Comparison of ENCODE assay signal across 24 cellular contexts in the genomic region with DNA sequence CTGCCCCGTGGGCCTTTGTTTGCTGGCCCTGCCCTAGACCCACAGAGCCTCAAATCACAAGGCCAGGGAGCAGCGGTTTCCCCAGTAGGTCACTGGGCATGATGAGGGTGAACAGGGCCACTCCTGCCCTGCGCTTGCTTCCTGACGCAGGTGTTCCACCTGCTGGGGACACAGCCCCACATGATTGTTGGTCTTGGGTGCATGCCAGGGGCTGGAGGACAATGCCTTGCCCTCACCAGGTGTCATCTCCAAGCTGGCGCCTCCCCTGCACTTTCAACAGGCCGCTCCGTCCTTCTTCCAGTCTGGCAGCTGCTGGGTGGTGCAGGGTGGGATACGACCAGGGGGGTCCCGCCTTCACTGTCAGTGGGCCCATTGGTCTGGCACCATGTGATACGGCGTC. TPM values are rescaled to one million over a fixed set of nuclear protein-coding genes. Genes with fewer than 3 reads are reported as not detected.
DNase-seq lines count a peak whose midpoint lies in the region; FAIRE-seq and TF ChIP-seq lines count a peak whose summit lies in the region.
"Had no signal": no experiment of that assay in that cellular context is flagged by ENCODE, and none has a peak within 500 bp of the region (broad histone marks: within the 10 kb centered on the region; RNA-seq: fewer than 3 reads in every experiment).

No MANE protein-coding gene starts in this region.

- 70 to 82% (median 73%) methylated on average over 11 of the region's 11 CpGs for WGBS in small intestine, 3 donors

- H3K27me3 ChIP-seq in small intestine (ENCODE audit: control insufficient read depth in 2 of 2, insufficient read depth in 2 of 2, low read length in 2 of 2): no peaks in the 10 kb centered on the region
- H3K27me3 ChIP-seq: esophagus squamous epithelium, gastrocnemius medialis, neutrophil, testis had no signal

- H3K4me3 Mint-ChIP-seq in activated CD4-positive, alpha-beta memory T cell treated with anti-CD3 and anti-CD28 coated beads, Interleukin-2, amount 10 ng/mL, durations not matched to agents 7 days and 5 days: no peak overlapping the region
- H3K4me3 Mint-ChIP-seq: activated naive CD8-positive, alpha-beta T cell treated with anti-CD3 and anti-CD28 coated beads, Interleukin-2, amount 50 U/mL, for 24 hours had no signal

- TF ChIP-seq EP300 in Ishikawa (IDR thresholded peaks at IDR 0.05; ENCODE audit: borderline replicate concordance): no peak

- H3K27ac ChIP-seq in VCaP: peak overlapping the region; percentile 29; the same call in 1 of the 2 replicates
- H3K27ac ChIP-seq in small intestine (ENCODE audit: low read depth in 1 of 2, low read length in 1 of 2): no peak overlapping the region
- H3K27ac ChIP-seq: esophagus squamous epithelium, gastrocnemius medialis, lower lobe of right lung, neutrophil had no signal

- POLR2A ChIA-PET in activated CD4-positive, alpha-beta memory T cell treated with anti-CD3 and anti-CD28 coated beads, Interleukin-2, amount 10 ng/mL, durations not matched to agents 7 days and 5 days (lab: Charles Lee): no interaction called here

- H3K4me1 Mint-ChIP-seq in activated CD4-positive, alpha-beta memory T cell treated with anti-CD3 and anti-CD28 coated beads, Interleukin-2, amount 10 ng/mL, durations not matched to agents 7 days and 5 days: peaks cover 3% of the 10 kb centered on the region

- FAIRE-seq in small intestine (lab: Jason Lieb, UNC): no peak

- H3K9me3 Mint-ChIP-seq in activated CD4-positive, alpha-beta memory T cell treated with anti-CD3 and anti-CD28 coated beads, Interleukin-2, amount 10 ng/mL, durations not matched to agents 7 days and 5 days: no peaks in the 10 kb centered on the region
- H3K9me3 Mint-ChIP-seq: activated naive CD8-positive, alpha-beta T cell treated with anti-CD3 and anti-CD28 coated beads, Interleukin-2, amount 50 U/mL, for 24 hours; activated T-helper 2 cell treated with anti-CD3 and anti-CD28 coated beads, Interferon-gamma antibody, Interleukin-2, Interleukin-4, amounts not matched to agents 10 μg/mL and 5 μg/mL and 100 μg/mL, durations not matched to agents 14 hours and 24 hours and 36 hours; CD4-positive, CD25-positive, alpha-beta regulatory T cell had no signal

- peaks cover 3 to 19% of the 10 kb centered on the region in 2 donors for H3K36me3 ChIP-seq in small intestine (ENCODE audit: control insufficient read depth in 2 of 2, insufficient read depth in 2 of 2, low read length in 2 of 2)

- no peak overlapping the region for H3K27ac Mint-ChIP-seq in activated CD4-positive, alpha-beta memory T cell treated with anti-CD3 and anti-CD28 coated beads, Interleukin-2, amount 10 ng/mL, durations not matched to agents 7 days and 5 days
- H3K27ac Mint-ChIP-seq: activated naive CD8-positive, alpha-beta T cell treated with anti-CD3 and anti-CD28 coated beads, Interleukin-2, amount 50 U/mL, for 24 hours; activated T-helper 2 cell treated with anti-CD3 and anti-CD28 coated beads, Interferon-gamma antibody, Interleukin-2, Interleukin-4, amounts not matched to agents 10 μg/mL and 5 μg/mL and 100 μg/mL, durations not matched to agents 14 hours and 24 hours and 36 hours had no signal

- peak; percentile 79 for DNase-seq in NCI-H345 treated with DMSO at 0.1 percent for 48 hours (lab: John Stamatoyannopoulos, UW; ENCODE audit: unreplicated experiment)
- DNase-seq in small intestine: peak; percentile 44
- DNase-seq in activated CD4-positive, alpha-beta memory T cell treated with anti-CD3 and anti-CD28 coated beads, Interleukin-2, amount 10 ng/mL, durations not matched to agents 7 days and 5 days: no peak
- DNase-seq in activated naive CD4-positive, alpha-beta T cell (lab: John Stamatoyannopoulos, UW): no peak
- DNase-seq in GM03348 (ENCODE audit: low spot score): no peak
- DNase-seq: activated CD4-positive, alpha-beta T cell treated with anti-CD3 and anti-CD28 coated beads, Interleukin-2, amount 50 U/mL, for 1 hour; activated CD8-positive, alpha-beta memory T cell treated with anti-CD3 and anti-CD28 coated beads, Interleukin-2, amount 50 U/mL, for 4 hours; activated naive CD8-positive, alpha-beta T cell treated with anti-CD3 and anti-CD28 coated beads, Interleukin-2, amount 50 U/mL, for 24 hours; CD4-positive, CD25-positive, alpha-beta regulatory T cell; effector CD8-positive, alpha-beta T cell; esophagus squamous epithelium; gastrocnemius medialis; GF-D8; HCEC 1CT; islet precursor cell; Karpas-422; lower lobe of right lung; NCI-H2171; stimulated activated CD4-positive, alpha-beta T cell treated with anti-CD3 and anti-CD28 coated beads, Interleukin-1b, Interleukin-23, amount 100 ng/mL, for 48 hours; testis had no signal

- peaks cover 0 to 3% of the 10 kb centered on the region in 2 donors for H3K4me1 ChIP-seq in small intestine (ENCODE audit: control insufficient read depth in 2 of 2, insufficient read depth in 1 of 2, low read depth in 1 of 2, low read length in 1 of 2)

- no peak for TF ChIP-seq CTCF in VCaP (conservative IDR thresholded peaks at IDR 0.05)

- no peaks in the 10 kb centered on the region for H3K9me3 ChIP-seq in small intestine (ENCODE audit: control insufficient read depth, low read depth)
- H3K9me3 ChIP-seq: esophagus squamous epithelium, gastrocnemius medialis, lower lobe of right lung, neutrophil, testis had no signal

- CTCF ChIA-PET in activated CD4-positive, alpha-beta memory T cell treated with anti-CD3 and anti-CD28 coated beads, Interleukin-2, amount 10 ng/mL, durations not matched to agents 7 days and 5 days (lab: Charles Lee): interaction anchor here (0.5 kb wide), 1 partner anchor 586 kb away, joined by 3 read pairs; no protein-coding TSS in a partner anchor

- no peak overlapping the region for H3K4me3 ChIP-seq in small intestine (ENCODE audit: low read depth in 1 of 2, low read length in 2 of 2)
- H3K4me3 ChIP-seq: esophagus squamous epithelium, gastrocnemius medialis, lower lobe of right lung, testis had no signal

- H3K27me3 Mint-ChIP-seq in activated CD4-positive, alpha-beta memory T cell treated with anti-CD3 and anti-CD28 coated beads, Interleukin-2, amount 10 ng/mL, durations not matched to agents 7 days and 5 days: no peaks in the 10 kb centered on the region
- H3K27me3 Mint-ChIP-seq: activated naive CD8-positive, alpha-beta T cell treated with anti-CD3 and anti-CD28 coated beads, Interleukin-2, amount 50 U/mL, for 24 hours; CD4-positive, CD25-positive, alpha-beta regulatory T cell had no signal

- peaks cover 60% of the 10 kb centered on the region for H3K36me3 Mint-ChIP-seq in activated CD4-positive, alpha-beta memory T cell treated with anti-CD3 and anti-CD28 coated beads, Interleukin-2, amount 10 ng/mL, durations not matched to agents 7 days and 5 days (ENCODE audit: low read depth)

- TF ChIP-seq RAD21 in Ishikawa (IDR thresholded peaks at IDR 0.05; ENCODE audit: low read depth): no peak

TF ChIP-seq in Ishikawa, 13 proteins besides CTCF, POLR2A, EP300 and RAD21:
- no peak for TF ChIP-seq CEBPB (IDR thresholded peaks at IDR 0.05)
- no peak for TF ChIP-seq CREB1 (IDR thresholded peaks at IDR 0.05; ENCODE audit: low read depth)
- TF ChIP-seq, protein P1, sequence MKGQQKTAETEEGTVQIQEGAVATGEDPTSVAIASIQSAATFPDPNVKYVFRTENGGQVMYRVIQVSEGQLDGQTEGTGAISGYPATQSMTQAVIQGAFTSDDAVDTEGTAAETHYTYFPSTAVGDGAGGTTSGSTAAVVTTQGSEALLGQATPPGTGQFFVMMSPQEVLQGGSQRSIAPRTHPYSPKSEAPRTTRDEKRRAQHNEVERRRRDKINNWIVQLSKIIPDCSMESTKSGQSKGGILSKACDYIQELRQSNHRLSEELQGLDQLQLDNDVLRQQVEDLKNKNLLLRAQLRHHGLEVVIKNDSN (IDR thresholded peaks at IDR 0.05): no peak
- TF ChIP-seq FOXM1 (IDR thresholded peaks at IDR 0.05; ENCODE audit: borderline replicate concordance, low read depth): no peak
- TF ChIP-seq NFIC (IDR thresholded peaks at IDR 0.05): peak; percentile 14; the same call in 1 of the 2 replicates

RNA-seq across cellular contexts. Expression of a gene that starts 24.3 kb away (rescaled TPM):
- polyA plus RNA-seq in small intestine: 10 to 100 TPM; 30.9 to 46.7 (median 41.2) TPM
- total RNA-seq in activated CD4-positive, alpha-beta memory T cell treated with anti-CD3 and anti-CD28 coated beads, Interleukin-2, amount 10 ng/mL, durations not matched to agents 7 days and 5 days: 10 to 100 TPM; 33.9 to 36.1 TPM

RNA-seq across cellular contexts. Expression of a gene that starts 34.3 kb away (rescaled TPM):
- polyA plus RNA-seq in small intestine: 10 to 100 TPM in 1 of 3 donors, 1 to 10 TPM in 2; 6.0 to 25.5 (median 9.2) TPM
- total RNA-seq in activated CD4-positive, alpha-beta memory T cell treated with anti-CD3 and anti-CD28 coated beads, Interleukin-2, amount 10 ng/mL, durations not matched to agents 7 days and 5 days: 10 to 100 TPM; 38.6 to 39.3 TPM

Comparison
In these comparisons a context has a peak if more than half of its experiments do, and no peak if none do; other contexts are left out.
1. DNase-seq: peak in NCI-H345 treated with DMSO at 0.1 percent for 48 hours (single experiment) and small intestine (single experiment); none in activated CD4-positive, alpha-beta memory T cell treated with anti-CD3 and anti-CD28 coated beads, Interleukin-2, amount 10 ng/mL, durations not matched to agents 7 days and 5 days (single experiment), activated naive CD4-positive, alpha-beta T cell (0 of 4) and GM03348 (single experiment).